8 cellular contexts compared by ENCODE assay signal in genomic region chr16:30527635-30528178, GRCh38. TPM values are rescaled to one million over a fixed set of nuclear protein-coding genes. Genes with fewer than 3 reads are reported as not detected.
DNase-seq lines count a peak whose midpoint lies in the region; ATAC-seq and TF ChIP-seq lines count a peak whose summit lies in the region.

No MANE protein-coding gene starts in this region.

- H4K8ac ChIP-seq in H9 (replicated peaks; ENCODE audit: insufficient read length, low read depth, low read length): no peak overlapping the region

- peaks cover 2% of the 10 kb centered on the region; the same call in 1 of the 2 replicates for H3K4me1 ChIP-seq in H9 (ENCODE audit: insufficient read depth, low read length)
- H3K4me1 ChIP-seq in ovary (ENCODE audit: insufficient read depth): peaks cover 4% of the 10 kb centered on the region

- no peak overlapping the region for H2BK120ac ChIP-seq in H9 (ENCODE audit: low read depth, low read length, poor library complexity, severe bottlenecking)

- H2AFZ ChIP-seq in H9 (ENCODE audit: low read length): peak overlapping the region; percentile 61

- H3K27ac Mint-ChIP-seq in CD4-positive, alpha-beta T cell: peak overlapping the region; percentile 81
- H3K27ac Mint-ChIP-seq in H9: peak overlapping the region; percentile 88 to 92 (median 90)

- H3K9me3 Mint-ChIP-seq in CD4-positive, alpha-beta T cell: no peaks in the 10 kb centered on the region
- no peaks in the 10 kb centered on the region for H3K9me3 Mint-ChIP-seq in H9

- no peak for DNase-seq in CD4-positive, alpha-beta T cell
- DNase-seq in H9 (no peak), SK-N-MC (ENCODE audit: low read depth, low spot score) (no peak), erythroblast (lab: John Stamatoyannopoulos, UW) (peak in 1 of 2 experiments; percentile 65), ovary (no peak), mesenteric fat pad (ENCODE audit: low spot score) (no peak)

- TF ChIP-seq CTCF in CD4-positive, alpha-beta T cell (IDR thresholded peaks at IDR 0.05): no peak
- TF ChIP-seq CTCF in H9 (conservative IDR thresholded peaks at IDR 0.05) (no peak), ovary (IDR thresholded peaks at IDR 0.05) (peak in 1 of 3 donors; percentile 11)

- H3K9ac ChIP-seq in H9 (ENCODE audit: extremely low read depth, insufficient read length, low read length) (peak overlapping the region; percentile 70), SK-N-MC (ENCODE audit: insufficient read length) (peak overlapping the region; percentile 58)

- H4K20me1 ChIP-seq in H9 (ENCODE audit: control insufficient read depth, insufficient read depth, insufficient read length): no peaks in the 10 kb centered on the region

- H3K18ac ChIP-seq in H9 (ENCODE audit: insufficient read length, low read depth, low read length): peak overlapping the region; percentile 90

- H3K27me3 ChIP-seq in CD4-positive, alpha-beta T cell (ENCODE audit: control insufficient read depth, insufficient read depth, low read length): no peaks in the 10 kb centered on the region
- no peaks in the 10 kb centered on the region for H3K27me3 ChIP-seq in H9 (ENCODE audit: insufficient read depth, low read length)
- no peaks in the 10 kb centered on the region for H3K27me3 ChIP-seq in ovary

- ATAC-seq in CD4-positive, alpha-beta T cell (ENCODE audit: poor library complexity): peak; percentile 14
- ATAC-seq in GM21529 (IDR thresholded peaks at IDR 0.05; ENCODE audit: unreplicated experiment) (no peak), HG03521 (IDR thresholded peaks at IDR 0.05; ENCODE audit: unreplicated experiment) (no peak)

- H2BK15ac ChIP-seq in H9 (ENCODE audit: low read depth, low read length): no peak overlapping the region

- H3K27me3 Mint-ChIP-seq in CD4-positive, alpha-beta T cell: no peaks in the 10 kb centered on the region
- H3K27me3 Mint-ChIP-seq in H9 (ENCODE audit: low read depth): no peaks in the 10 kb centered on the region

- peak overlapping the region; percentile 76; the same call in 1 of the 2 replicates for H3K14ac ChIP-seq in H9 (ENCODE audit: insufficient read depth, low read length)

- TF ChIP-seq EP300 in ovary (IDR thresholded peaks at IDR 0.05): no peak

- H3K4me2 ChIP-seq in H9 (ENCODE audit: insufficient read depth, insufficient read length, low read length): peak overlapping the region; percentile 83

- peak overlapping the region; percentile 88 for H3K4me3 Mint-ChIP-seq in CD4-positive, alpha-beta T cell
- peak overlapping the region; percentile 74 to 84 for H3K4me3 Mint-ChIP-seq in H9

- peak; percentile 58 for TF ChIP-seq POLR2A in erythroblast (IDR thresholded peaks at IDR 0.05; ENCODE audit: low read length)
- no peak for TF ChIP-seq POLR2A in ovary (IDR thresholded peaks at IDR 0.05)

- H3T11ph ChIP-seq in H9 (ENCODE audit: low read length): no peak overlapping the region

- no peaks in the 10 kb centered on the region for H3K9me3 ChIP-seq in CD4-positive, alpha-beta T cell (ENCODE audit: control insufficient read depth, low read length)
- no peaks in the 10 kb centered on the region for H3K9me3 ChIP-seq in H9 (ENCODE audit: control insufficient read depth, low read depth, low read length)
- no peaks in the 10 kb centered on the region for H3K9me3 ChIP-seq in SK-N-MC (ENCODE audit: low read depth, low read length)
- H3K9me3 ChIP-seq in ovary: no peaks in the 10 kb centered on the region

- H2AK5ac ChIP-seq in H9 (ENCODE audit: insufficient read length, low read length): no peak overlapping the region

- peaks cover 15% of the 10 kb centered on the region for H3K23me2 ChIP-seq in H9 (ENCODE audit: insufficient read length, low read depth, low read length, poor library complexity, severe bottlenecking)

- H3K4me1 Mint-ChIP-seq in CD4-positive, alpha-beta T cell (ENCODE audit: low read depth): peaks cover 26% of the 10 kb centered on the region
- H3K4me1 Mint-ChIP-seq in H9: peaks cover 16% of the 10 kb centered on the region in 2 experiments

- no peak overlapping the region for H3K4ac ChIP-seq in H9 (ENCODE audit: low read depth, low read length)

- H4K91ac ChIP-seq in H9 (ENCODE audit: insufficient read length, low read depth, low read length): no peak overlapping the region

- no peak overlapping the region for H2BK12ac ChIP-seq in H9 (ENCODE audit: insufficient read length, low read depth, low read length)

- CTCF ChIA-PET in CD4-positive, alpha-beta T cell (lab: Charles Lee): interaction anchor here (0.8 to 4.9 kb wide), 5 partner anchors 30 to 78 kb away, joined by 4 to 22 read pairs (median 4); partner anchors contain the start of genes ZNF688, ZNF764 and ZNF785

- no peak overlapping the region for H3K23ac ChIP-seq in H9 (ENCODE audit: insufficient read length, low read depth, low read length)

- no peak overlapping the region for H3K56ac ChIP-seq in H9 (ENCODE audit: insufficient read length, low read depth, low read length)

- H3K27ac ChIP-seq in CD4-positive, alpha-beta T cell (ENCODE audit: low read depth, low read length): peak overlapping the region; percentile 81
- H3K27ac ChIP-seq in H9 (ENCODE audit: insufficient read length, low read depth, low read length) (peak overlapping the region; percentile 65), SK-N-MC (peak overlapping the region; percentile 74), ovary (peak overlapping the region in 1 of 2 donors; percentile 97)

- no CpG with 5 or more reads among the region's 14 CpGs for WGBS in H9 (ENCODE audit: extremely low coverage, insufficient read length, low lambda C conversion rate)
- WGBS in ovary, 3 donors: 15 to 18% (median 16%) methylated on average over 14 of the region's 14 CpGs

- no peak overlapping the region for H2BK20ac ChIP-seq in H9 (ENCODE audit: low read depth, low read length, poor library complexity, severe bottlenecking)

- peaks cover 9% of the 10 kb centered on the region for H3K36me3 Mint-ChIP-seq in CD4-positive, alpha-beta T cell (ENCODE audit: low read depth)
- H3K36me3 Mint-ChIP-seq in H9 (ENCODE audit: insufficient read depth in 1 of 3, low read depth in 3 of 3): peaks cover 2 to 32% (median 21%) of the 10 kb centered on the region in 3 experiments; a peak in 5 of 7 replicates

- POLR2A ChIA-PET in CD4-positive, alpha-beta T cell (lab: Charles Lee): interaction anchor here (0.9 to 4.4 kb wide), 11 partner anchors 8 to 110 kb away, joined by 3 to 23 read pairs (median 4); partner anchors contain the start of genes DCTPP1, ITGAL and ZNF688

- peak overlapping the region; percentile 65 for H2BK5ac ChIP-seq in H9 (ENCODE audit: insufficient read length, low read length)

- H3K79me2 ChIP-seq in H9 (ENCODE audit: insufficient read depth, low read length): no peaks in the 10 kb centered on the region

- no peaks in the 10 kb centered on the region for H3K79me1 ChIP-seq in H9 (ENCODE audit: insufficient read depth, low read depth, low read length, poor library complexity, severe bottlenecking)

- intact Hi-C loops in CD4-positive, alpha-beta T cell (cut with DNase I, micrococcal nuclease): loop anchor here in 1 of 2 experiments (2.0 to 5.0 kb wide), 3 partner anchors 31 to 79 kb away; partner anchors contain the start of gene ZNF764
- intact Hi-C loops in ovary (cut with DNase I): loop anchor here in 2 of 4 donors (10.0 kb wide), 2 partner anchors 93 to 443 kb away; partner anchors contain the start of gene DCTPP1 (in 1 of the 2)

- H3K36me3 ChIP-seq in SK-N-MC (ENCODE audit: insufficient read depth, low read length): peaks cover 6% of the 10 kb centered on the region; the same call in 1 of the 2 replicates
- H3K36me3 ChIP-seq in ovary: no peaks in the 10 kb centered on the region

- H3K4me3 ChIP-seq in SK-N-MC: peak overlapping the region; percentile 95
- H3K4me3 ChIP-seq in ovary: peak overlapping the region; percentile 26

- no peak overlapping the region for H4K5ac ChIP-seq in H9 (ENCODE audit: insufficient read length, low read depth, low read length)

RNA-seq across cellular contexts. Expression of gene ZNF768, which starts 1.3 kb away (rescaled TPM):
- total RNA-seq in CD4-positive, alpha-beta T cell: 1 to 10 TPM; 3.9 to 4.1 TPM
- 39.0 and 40.0 TPM in 2 replicates for total RNA-seq in H9 (2021)
- total RNA-seq in ovary: 10 to 100 TPM; 20.5 to 43.2 (median 38.6) TPM
- 10 to 100 TPM; 12.4 to 40.6 TPM for polyA plus RNA-seq in ovary
- 24.8 TPM for total RNA-seq in mesenteric fat pad

RNA-seq across cellular contexts. Expression of gene ZNF747, which starts 7.0 kb away (rescaled TPM):
- total RNA-seq in CD4-positive, alpha-beta T cell: 1 to 10 TPM; 6.3 to 6.7 TPM
- total RNA-seq in H9 (2021) (17.5 and 18.4 TPM in 2 replicates), ovary (10 to 100 TPM; 11.9 to 19.2 (median 12.9) TPM), mesenteric fat pad (9.6 TPM)
- 10 to 100 TPM in 1 of 2 donors, 1 to 10 TPM in 1; 8.4 to 11.4 TPM for polyA plus RNA-seq in ovary

RNA-seq across cellular contexts. Expression of gene ZNF764, which starts 30.5 kb away (rescaled TPM):
- total RNA-seq in CD4-positive, alpha-beta T cell: 10 to 100 TPM; 20.4 to 22.9 TPM
- total RNA-seq in H9 (2021) (11.2 and 11.4 TPM in 2 replicates), ovary (10 to 100 TPM in 5 of 7 donors, 1 to 10 TPM in 2; 6.8 to 14.5 (median 13.2) TPM), mesenteric fat pad (5.9 TPM)
- 1 to 10 TPM; 4.3 to 9.6 TPM for polyA plus RNA-seq in ovary

RNA-seq across cellular contexts. Expression of gene ZNF688, which starts 43.8 kb away (rescaled TPM):
- total RNA-seq in CD4-positive, alpha-beta T cell: 1 to 10 TPM; 8.8 to 9.6 TPM
- total RNA-seq in H9 (2021) (4.3 and 4.5 TPM in 2 replicates), ovary (10 to 100 TPM; 10.4 to 31.2 (median 15.4) TPM), mesenteric fat pad (12.1 TPM)
- 10 to 100 TPM; 10.3 to 16.1 TPM for polyA plus RNA-seq in ovary

RNA-seq across cellular contexts. Expression of gene ITGAL, which starts 55.2 kb away (rescaled TPM):
- total RNA-seq in CD4-positive, alpha-beta T cell: 100 to 1,000 TPM; 186 to 187 TPM
- not detected in 2 replicates for total RNA-seq in H9 (2021)
- total RNA-seq in ovary: 1 to 10 TPM in 6 of 7 donors, under 1 TPM in 1; 0.95 to 2.9 (median 2.0) TPM
- 10 to 100 TPM in 1 of 2 donors, under 1 TPM in 1; 0.90 to 13.1 TPM for polyA plus RNA-seq in ovary
- total RNA-seq in mesenteric fat pad: 6.8 TPM
